Comparison of ENCODE assay signal across 9 cellular contexts in genomic region chr3:156160653-156161052, GRCh38. TPM values are rescaled to one million over a fixed set of nuclear protein-coding genes. Genes with fewer than 3 reads are reported as not detected.
DNase-seq lines count a peak whose midpoint lies in the region; ATAC-seq and TF ChIP-seq lines count a peak whose summit lies in the region.
"Had no signal": no experiment of that assay in that cellular context is flagged by ENCODE, and none has a peak within 500 bp of the region (broad histone marks: within the 10 kb centered on the region; RNA-seq: fewer than 3 reads in every experiment).

No MANE protein-coding gene starts in this region.

- H3K4me3 Mint-ChIP-seq in activated naive CD4-positive, alpha-beta T cell treated with anti-CD3 and anti-CD28 coated beads for 36 hours = no peak overlapping the region
- peak overlapping the region; percentile 12 for H3K4me3 Mint-ChIP-seq in activated CD8-positive, alpha-beta T cell treated with anti-CD3 and anti-CD28 coated beads for 36 hours
- H3K4me3 Mint-ChIP-seq in stimulated activated naive CD8-positive, alpha-beta T cell treated with anti-CD3 and anti-CD28 coated beads, Interleukin-15, amount 100 ng/mL, for 72 hours = peak overlapping the region; percentile 3 to 9

- peaks cover 11% of the 10 kb centered on the region for H3K4me1 Mint-ChIP-seq in activated naive CD4-positive, alpha-beta T cell treated with anti-CD3 and anti-CD28 coated beads for 36 hours (ENCODE audit: low read depth)
- H3K4me1 Mint-ChIP-seq in activated CD8-positive, alpha-beta T cell treated with anti-CD3 and anti-CD28 coated beads for 36 hours (ENCODE audit: low read depth) = peaks cover 14% of the 10 kb centered on the region
- peaks cover 14% of the 10 kb centered on the region for H3K4me1 Mint-ChIP-seq in stimulated activated naive CD8-positive, alpha-beta T cell treated with anti-CD3 and anti-CD28 coated beads, Interleukin-15, amount 100 ng/mL, for 72 hours

- CTCF ChIA-PET in activated naive CD4-positive, alpha-beta T cell treated with anti-CD3 and anti-CD28 coated beads for 36 hours (lab: Charles Lee) = interaction anchor here (0.6 to 2.1 kb wide), 5 partner anchors 8 to 349 kb away, joined by 3 to 9 read pairs (median 3); no protein-coding TSS in a partner anchor
- CTCF ChIA-PET in activated CD8-positive, alpha-beta T cell treated with anti-CD3 and anti-CD28 coated beads for 36 hours (lab: Charles Lee) = interaction anchor here (0.6 to 1.6 kb wide), 5 partner anchors 8 to 208 kb away, joined by 3 to 7 read pairs (median 3); no protein-coding TSS in a partner anchor

- DNase-seq in activated naive CD4-positive, alpha-beta T cell treated with anti-CD3 and anti-CD28 coated beads for 36 hours = peak; percentile 20
- DNase-seq in activated naive CD4-positive, alpha-beta T cell treated with Interleukin-2 at 50 U/mL for 16 hours = no peak
- peak; percentile 4 for DNase-seq in activated CD8-positive, alpha-beta T cell treated with anti-CD3 and anti-CD28 coated beads for 36 hours
- DNase-seq in stimulated activated naive CD8-positive, alpha-beta T cell treated with anti-CD3 and anti-CD28 coated beads, Interleukin-15, amount 100 ng/mL, for 72 hours = no peak
- DNase-seq in posterior cingulate gyrus (no peak), GM10266 (ENCODE audit: extremely low spot score) (no peak)
- no peak for DNase-seq in stimulated activated CD8-positive, alpha-beta memory T cell treated with anti-CD3 and anti-CD28 coated beads, Interleukin-4, amount 100 ng/mL, for 48 hours
- DNase-seq: KG1 had no signal

- H3K27ac Mint-ChIP-seq in activated naive CD4-positive, alpha-beta T cell treated with anti-CD3 and anti-CD28 coated beads for 36 hours = no peak overlapping the region
- H3K27ac Mint-ChIP-seq in activated CD8-positive, alpha-beta T cell treated with anti-CD3 and anti-CD28 coated beads for 36 hours = peak overlapping the region; percentile 19
- no peak overlapping the region for H3K27ac Mint-ChIP-seq in stimulated activated naive CD8-positive, alpha-beta T cell treated with anti-CD3 and anti-CD28 coated beads, Interleukin-15, amount 100 ng/mL, for 72 hours

- peak; percentile 73 for ATAC-seq in HG03066 (IDR thresholded peaks at IDR 0.05; ENCODE audit: low read depth, unreplicated experiment)
- ATAC-seq in activated CD8-positive, alpha-beta T cell treated with anti-CD3 and anti-CD28 coated beads for 36 hours = peak; percentile 75
- ATAC-seq in stimulated activated naive CD8-positive, alpha-beta T cell treated with anti-CD3 and anti-CD28 coated beads, Interleukin-15, amount 100 ng/mL, for 72 hours = peak; percentile 39

- TF ChIP-seq CTCF in activated CD8-positive, alpha-beta T cell treated with anti-CD3 and anti-CD28 coated beads for 36 hours (IDR thresholded peaks at IDR 0.05) = no peak
- TF ChIP-seq CTCF in GM10266 (IDR thresholded peaks at IDR 0.05; ENCODE audit: control insufficient read depth, insufficient read depth, low read depth, missing control alignments) = no peak

- POLR2A ChIA-PET in activated CD8-positive, alpha-beta T cell treated with anti-CD3 and anti-CD28 coated beads for 36 hours (lab: Charles Lee) = no interaction called here

- H3K27me3 Mint-ChIP-seq in activated naive CD4-positive, alpha-beta T cell treated with anti-CD3 and anti-CD28 coated beads for 36 hours (ENCODE audit: low read depth) = no peaks in the 10 kb centered on the region
- H3K27me3 Mint-ChIP-seq in activated CD8-positive, alpha-beta T cell treated with anti-CD3 and anti-CD28 coated beads for 36 hours = peaks cover 1% of the 10 kb centered on the region
- H3K27me3 Mint-ChIP-seq in stimulated activated naive CD8-positive, alpha-beta T cell treated with anti-CD3 and anti-CD28 coated beads, Interleukin-15, amount 100 ng/mL, for 72 hours = no peaks in the 10 kb centered on the region

- no peaks in the 10 kb centered on the region for H3K9me3 Mint-ChIP-seq in activated naive CD4-positive, alpha-beta T cell treated with anti-CD3 and anti-CD28 coated beads for 36 hours
- no peaks in the 10 kb centered on the region for H3K9me3 Mint-ChIP-seq in activated CD8-positive, alpha-beta T cell treated with anti-CD3 and anti-CD28 coated beads for 36 hours
- peaks cover 0 to under 1% of the 10 kb centered on the region in 2 donors for H3K9me3 Mint-ChIP-seq in stimulated activated naive CD8-positive, alpha-beta T cell treated with anti-CD3 and anti-CD28 coated beads, Interleukin-15, amount 100 ng/mL, for 72 hours

- intact Hi-C loops in activated naive CD4-positive, alpha-beta T cell treated with anti-CD3 and anti-CD28 coated beads for 36 hours (cut with micrococcal nuclease) = no loop called here
- intact Hi-C loops in activated CD8-positive, alpha-beta T cell treated with anti-CD3 and anti-CD28 coated beads for 36 hours (cut with micrococcal nuclease) = no loop called here
- intact Hi-C loops in posterior cingulate gyrus (cut with DNase I) = no loop called here

- no peaks in the 10 kb centered on the region for H3K36me3 Mint-ChIP-seq in activated naive CD4-positive, alpha-beta T cell treated with anti-CD3 and anti-CD28 coated beads for 36 hours (ENCODE audit: low read depth)
- no peaks in the 10 kb centered on the region for H3K36me3 Mint-ChIP-seq in activated CD8-positive, alpha-beta T cell treated with anti-CD3 and anti-CD28 coated beads for 36 hours (ENCODE audit: low read depth)

RNA-seq across cellular contexts. Expression of gene KCNAB1, which starts 40.3 kb away (rescaled TPM):
- not detected for total RNA-seq in activated naive CD4-positive, alpha-beta T cell treated with anti-CD3 and anti-CD28 coated beads for 36 hours
- total RNA-seq in activated CD8-positive, alpha-beta T cell treated with anti-CD3 and anti-CD28 coated beads for 36 hours = not detected

Comparison
In these comparisons a context has a peak if more than half of its experiments do, and no peak if none do; other contexts are left out.
1. DNase-seq: peak in activated naive CD4-positive, alpha-beta T cell treated with anti-CD3 and anti-CD28 coated beads for 36 hours (single experiment) and activated CD8-positive, alpha-beta T cell treated with anti-CD3 and anti-CD28 coated beads for 36 hours (single experiment); none in activated naive CD4-positive, alpha-beta T cell treated with Interleukin-2 at 50 U/mL for 16 hours (single experiment), stimulated activated naive CD8-positive, alpha-beta T cell treated with anti-CD3 and anti-CD28 coated beads, Interleukin-15, amount 100 ng/mL, for 72 hours (0 of 2), posterior cingulate gyrus (0 of 10), stimulated activated CD8-positive, alpha-beta memory T cell treated with anti-CD3 and anti-CD28 coated beads, Interleukin-4, amount 100 ng/mL, for 48 hours (single experiment) and GM10266 (single experiment).
2. Peak in every context shown above with its lines, with median percentiles within 50 percentile points of each other: ATAC-seq.